16 cellular contexts compared by ENCODE assay signal in the genomic region with DNA sequence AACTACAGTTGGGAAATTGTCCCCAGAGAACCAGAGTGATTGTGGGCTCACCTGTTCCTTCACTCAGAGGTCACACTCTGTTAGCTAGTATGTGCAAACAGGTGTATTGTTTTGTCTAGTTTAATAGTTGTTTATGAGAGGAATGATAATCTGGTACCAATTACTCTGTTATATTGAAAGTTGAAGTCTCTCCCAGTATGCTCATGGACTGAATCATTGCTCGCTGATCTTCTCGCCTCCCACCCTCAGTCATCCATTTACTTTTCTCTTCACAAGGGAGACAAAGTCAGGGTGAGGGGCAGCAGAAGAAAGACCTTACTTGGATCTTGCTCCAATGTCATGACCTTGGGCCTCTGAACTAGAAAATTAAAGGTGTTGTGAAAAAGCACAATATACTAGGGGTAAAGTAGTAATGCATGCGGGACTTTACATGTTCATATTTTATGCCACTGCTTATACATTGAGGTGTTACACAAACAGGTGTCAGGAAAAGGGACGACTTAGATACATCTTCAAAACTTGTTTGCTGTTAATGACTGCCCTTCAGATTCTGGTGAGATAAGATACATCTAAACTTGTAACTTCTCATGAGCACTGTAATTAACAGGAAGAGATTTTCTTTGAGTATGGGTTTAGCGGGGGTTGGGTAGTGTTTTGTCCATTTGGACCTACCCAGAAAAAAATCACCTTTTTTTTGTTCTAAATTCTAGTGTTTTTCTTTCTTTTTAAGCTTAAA. TPM values are rescaled to one million over a fixed set of nuclear protein-coding genes. Genes with fewer than 3 reads are reported as not detected.
DNase-seq lines count a peak whose midpoint lies in the region; ATAC-seq and TF ChIP-seq lines count a peak whose summit lies in the region.
"Had no signal": no experiment of that assay in that cellular context is flagged by ENCODE, and none has a peak within 500 bp of the region (broad histone marks: within the 10 kb centered on the region; RNA-seq: fewer than 3 reads in every experiment).

No MANE protein-coding gene starts in this region.

- H3K36me3 Mint-ChIP-seq in activated CD8-positive, alpha-beta T cell treated with anti-CD3 and anti-CD28 coated beads, Interleukin-2, amount 10 ng/mL, durations not matched to agents 7 days and 5 days (ENCODE audit: low read depth), result peaks cover 40% of the 10 kb centered on the region
- peaks cover 4% of the 10 kb centered on the region for H3K36me3 Mint-ChIP-seq in natural killer cell treated with Interleukin-12 subunit alpha and Interleukin-12 subunit beta and Interleukin-15 and Interleukin-18, amount 100 ng/mL, for 72 hours

- H3K9me3 ChIP-seq in DND-41 (ENCODE audit: insufficient read depth, low read length, severe bottlenecking), result no peaks in the 10 kb centered on the region
- H3K9me3 ChIP-seq: BE2C, mucosa of descending colon, tibial artery had no signal

- peak overlapping the region; percentile 26 for H3K27ac Mint-ChIP-seq in activated CD8-positive, alpha-beta T cell treated with anti-CD3 and anti-CD28 coated beads, Interleukin-2, amount 10 ng/mL, durations not matched to agents 7 days and 5 days
- H3K27ac Mint-ChIP-seq in natural killer cell treated with Interleukin-12 subunit alpha and Interleukin-12 subunit beta and Interleukin-15 and Interleukin-18, amount 100 ng/mL, for 72 hours, result peak overlapping the region; percentile 29 to 89

- no peaks in the 10 kb centered on the region for H3K27me3 Mint-ChIP-seq in activated CD8-positive, alpha-beta T cell treated with anti-CD3 and anti-CD28 coated beads, Interleukin-2, amount 10 ng/mL, durations not matched to agents 7 days and 5 days (ENCODE audit: low read depth)
- no peaks in the 10 kb centered on the region for H3K27me3 Mint-ChIP-seq in natural killer cell treated with Interleukin-12 subunit alpha and Interleukin-12 subunit beta and Interleukin-15 and Interleukin-18, amount 100 ng/mL, for 72 hours

- peaks cover 100% of the 10 kb centered on the region for H3K79me2 ChIP-seq in DND-41 (ENCODE audit: insufficient read depth, low read length)

- ATAC-seq in DND-41 (ENCODE audit: insufficient read depth, low read depth) (peak; percentile 39), HG03354 (IDR thresholded peaks at IDR 0.05; ENCODE audit: poor library complexity, severe bottlenecking, unreplicated experiment) (no peak), HG02870 (IDR thresholded peaks at IDR 0.05; ENCODE audit: unreplicated experiment) (no peak)
- ATAC-seq in activated CD8-positive, alpha-beta T cell treated with anti-CD3 and anti-CD28 coated beads, Interleukin-2, amount 10 ng/mL, durations not matched to agents 7 days and 5 days, result peak; percentile 31
- ATAC-seq in natural killer cell treated with Interleukin-12 subunit alpha and Interleukin-12 subunit beta and Interleukin-15 and Interleukin-18, amount 100 ng/mL, for 72 hours, result peak; percentile 38 to 43
- ATAC-seq: HepG2, mucosa of descending colon, Right ventricle myocardium inferior had no signal

- CTCF ChIA-PET in activated CD8-positive, alpha-beta T cell treated with anti-CD3 and anti-CD28 coated beads, Interleukin-2, amount 10 ng/mL, durations not matched to agents 7 days and 5 days (lab: Charles Lee), result interaction anchor here (0.6 to 2.3 kb wide), 5 partner anchors 10 to 192 kb away, joined by 3 to 7 read pairs (median 4); a partner anchor contains a TSS

- no peak for TF ChIP-seq CTCF in DND-41 (IDR thresholded peaks at IDR 0.05; ENCODE audit: borderline replicate concordance, extremely low read depth, low read length, poor library complexity, severe bottlenecking)

- H3K9me3 Mint-ChIP-seq in activated CD8-positive, alpha-beta T cell treated with anti-CD3 and anti-CD28 coated beads, Interleukin-2, amount 10 ng/mL, durations not matched to agents 7 days and 5 days (ENCODE audit: insufficient read depth), result no peaks in the 10 kb centered on the region
- H3K9me3 Mint-ChIP-seq in natural killer cell treated with Interleukin-12 subunit alpha and Interleukin-12 subunit beta and Interleukin-15 and Interleukin-18, amount 100 ng/mL, for 72 hours, result no peaks in the 10 kb centered on the region

- no peaks in the 10 kb centered on the region for H3K27me3 ChIP-seq in DND-41 (ENCODE audit: insufficient read depth, low read length, poor library complexity)
- H3K27me3 ChIP-seq: BE2C, tibial artery had no signal

- no peak overlapping the region for H2AFZ ChIP-seq in DND-41 (ENCODE audit: low read depth, low read length)

- peaks cover 68% of the 10 kb centered on the region for H3K4me1 Mint-ChIP-seq in activated CD8-positive, alpha-beta T cell treated with anti-CD3 and anti-CD28 coated beads, Interleukin-2, amount 10 ng/mL, durations not matched to agents 7 days and 5 days (ENCODE audit: low read depth)
- peaks cover 69 to 75% of the 10 kb centered on the region in 2 donors for H3K4me1 Mint-ChIP-seq in natural killer cell treated with Interleukin-12 subunit alpha and Interleukin-12 subunit beta and Interleukin-15 and Interleukin-18, amount 100 ng/mL, for 72 hours (ENCODE audit: low read depth in 2 of 2)

- H3K4me1 ChIP-seq in DND-41 (ENCODE audit: insufficient read depth, low read length), result peaks cover 40% of the 10 kb centered on the region

- H3K36me3 ChIP-seq in DND-41 (ENCODE audit: insufficient read depth, low read length), result no peaks in the 10 kb centered on the region; the same call in 1 of the 2 replicates
- H3K36me3 ChIP-seq: BE2C, tibial artery had no signal

- H3K9ac ChIP-seq in DND-41 (ENCODE audit: low read depth, low read length), result no peak overlapping the region; the same call in 1 of the 2 replicates

- H3K27ac ChIP-seq in DND-41 (ENCODE audit: low read length), result peak overlapping the region; percentile 33
- H3K27ac ChIP-seq: tibial artery had no signal

- H3K4me3 ChIP-seq in DND-41 (ENCODE audit: low read depth in 1 of 2, low read length in 2 of 2), result no peak overlapping the region
- no peak overlapping the region for H3K4me3 ChIP-seq in Jurkat, Clone E6-1 (ENCODE audit: low read length)
- H3K4me3 ChIP-seq: mucosa of descending colon, tibial artery had no signal

- H4K20me1 ChIP-seq in DND-41 (ENCODE audit: insufficient read depth, low read length), result peaks cover 10% of the 10 kb centered on the region; the same call in 1 of the 2 replicates

- no peak overlapping the region for H3K4me2 ChIP-seq in DND-41 (ENCODE audit: insufficient read depth, low read length)

- H3K4me3 Mint-ChIP-seq in activated CD8-positive, alpha-beta T cell treated with anti-CD3 and anti-CD28 coated beads, Interleukin-2, amount 10 ng/mL, durations not matched to agents 7 days and 5 days, result peak overlapping the region; percentile 11
- peak overlapping the region; percentile 69 for H3K4me3 Mint-ChIP-seq in natural killer cell treated with Interleukin-12 subunit alpha and Interleukin-12 subunit beta and Interleukin-15 and Interleukin-18, amount 100 ng/mL, for 72 hours

- no peak for DNase-seq in DND-41
- DNase-seq in Jurkat, Clone E6-1 (ENCODE audit: low read depth, low spot score), result peak; percentile 57
- DNase-seq in activated CD8-positive, alpha-beta T cell treated with anti-CD3 and anti-CD28 coated beads, Interleukin-2, amount 10 ng/mL, durations not matched to agents 7 days and 5 days, result no peak
- DNase-seq in natural killer cell treated with Interleukin-12 subunit alpha and Interleukin-12 subunit beta and Interleukin-15 and Interleukin-18, amount 100 ng/mL, for 72 hours (ENCODE audit: low spot score), result no peak
- no peak for DNase-seq in anterior cingulate cortex (lab: John Stamatoyannopoulos, UW)
- DNase-seq: amygdala, BE2C, DMS79 treated with DMSO at 0.1 percent for 48 hours, mucosa of descending colon, NCI-H1092, NCI-H2171 treated with DMSO at 0.1 percent for 48 hours, tibial artery had no signal

- POLR2A ChIA-PET in activated CD8-positive, alpha-beta T cell treated with anti-CD3 and anti-CD28 coated beads, Interleukin-2, amount 10 ng/mL, durations not matched to agents 7 days and 5 days (lab: Charles Lee), result interaction anchor here (1.2 kb wide), 1 partner anchor 10 kb away, joined by 5 read pairs; no protein-coding TSS in a partner anchor

RNA-seq across cellular contexts. Expression of a gene that starts 36.9 kb away (rescaled TPM):
- polyA plus RNA-seq in Jurkat, Clone E6-1 (2012; ENCODE audit: insufficient read depth, insufficient read length), result 5.4 TPM
- total RNA-seq in activated CD8-positive, alpha-beta T cell treated with anti-CD3 and anti-CD28 coated beads, Interleukin-2, amount 10 ng/mL, durations not matched to agents 7 days and 5 days, result 10 to 100 TPM; 85.9 to 90.1 TPM
- 100 to 1,000 TPM; 108 to 180 TPM for total RNA-seq in natural killer cell treated with Interleukin-12 subunit alpha and Interleukin-12 subunit beta and Interleukin-15 and Interleukin-18, amount 100 ng/mL, for 72 hours

Comparison
In these comparisons a context has a peak if more than half of its experiments do, and no peak if none do; other contexts are left out.
1. ATAC-seq: peak in DND-41 (single experiment), activated CD8-positive, alpha-beta T cell treated with anti-CD3 and anti-CD28 coated beads, Interleukin-2, amount 10 ng/mL, durations not matched to agents 7 days and 5 days (single experiment) and natural killer cell treated with Interleukin-12 subunit alpha and Interleukin-12 subunit beta and Interleukin-15 and Interleukin-18, amount 100 ng/mL, for 72 hours (2 of 2); none in HG03354 (single experiment) and HG02870 (single experiment).